In genomic region chr6:90445533-90446108, GRCh38 we compare ENCODE assay signal across 14 cellular contexts.
DNase-seq lines count a peak whose midpoint lies in the region; ATAC-seq and TF ChIP-seq lines count a peak whose summit lies in the region.
"Had no signal": no experiment of that assay in that cellular context is flagged by ENCODE, and none has a peak within 500 bp of the region (broad histone marks: within the 10 kb centered on the region; RNA-seq: fewer than 3 reads in every experiment).

No MANE protein-coding gene starts in this region.

- no peak overlapping the region for H3K4me3 ChIP-seq in MG63
- H3K4me3 ChIP-seq: GM12878 had no signal

- H3K4me3 Mint-ChIP-seq in activated CD4-positive, alpha-beta memory T cell treated with anti-CD3 and anti-CD28 coated beads for 36 hours: no peak overlapping the region
- H3K4me3 Mint-ChIP-seq in activated CD4-positive, alpha-beta memory T cell treated with anti-CD3 and anti-CD28 coated beads, Interleukin-2, amount 10 ng/mL, durations not matched to agents 7 days and 5 days: no peak overlapping the region
- H3K4me3 Mint-ChIP-seq in activated naive CD8-positive, alpha-beta T cell treated with anti-CD3 and anti-CD28 coated beads, Interleukin-2, amount 10 ng/mL, durations not matched to agents 7 days and 5 days: no peak overlapping the region
- no peak overlapping the region for H3K4me3 Mint-ChIP-seq in HFFc6
- H3K4me3 Mint-ChIP-seq: CD4-positive, CD25-positive, alpha-beta regulatory T cell had no signal

- no peaks in the 10 kb centered on the region for H3K27me3 ChIP-seq in MG63

- CTCF ChIA-PET in activated CD4-positive, alpha-beta memory T cell treated with anti-CD3 and anti-CD28 coated beads for 36 hours (lab: Charles Lee): interaction anchor here (1.0 kb wide), 1 partner anchor 21 kb away, joined by 3 read pairs; no protein-coding TSS in a partner anchor
- CTCF ChIA-PET in activated CD4-positive, alpha-beta memory T cell treated with anti-CD3 and anti-CD28 coated beads, Interleukin-2, amount 10 ng/mL, durations not matched to agents 7 days and 5 days (lab: Charles Lee): interaction anchor here (2.1 kb wide), 1 partner anchor 10 kb away, joined by 6 read pairs; no protein-coding TSS in a partner anchor

- DNase-seq in activated CD4-positive, alpha-beta memory T cell treated with anti-CD3 and anti-CD28 coated beads for 36 hours: peak; percentile 47
- DNase-seq in activated CD4-positive, alpha-beta memory T cell treated with anti-CD3 and anti-CD28 coated beads, Interleukin-2, amount 10 ng/mL, durations not matched to agents 7 days and 5 days: no peak
- peak; percentile 48 for DNase-seq in stimulated activated CD4-positive, alpha-beta T cell treated with anti-CD3 and anti-CD28 coated beads, Interleukin-1b, Interleukin-23, amount 100 ng/mL, for 48 hours
- no peak for DNase-seq in stimulated activated CD4-positive, alpha-beta T cell treated with anti-CD3 and anti-CD28 coated beads, Interleukin-4, amount 100 ng/mL, for 4 hours
- DNase-seq in activated naive CD8-positive, alpha-beta T cell treated with anti-CD3 and anti-CD28 coated beads, Interleukin-2, amount 10 ng/mL, durations not matched to agents 7 days and 5 days: no peak
- DNase-seq in MG63 (no peak), HFFc6 (no peak)
- DNase-seq: AML-193; Calu3; CD4-positive, CD25-positive, alpha-beta regulatory T cell; KG1; NCI-H345; NCI-H526 treated with DMSO at 0.1 percent for 48 hours had no signal

- no peaks in the 10 kb centered on the region for H3K36me3 ChIP-seq in MG63

- ATAC-seq in activated naive CD8-positive, alpha-beta T cell treated with anti-CD3 and anti-CD28 coated beads, Interleukin-2, amount 10 ng/mL, durations not matched to agents 7 days and 5 days (ENCODE audit: low read depth): peak; percentile 21
- ATAC-seq: GM12878 had no signal

- POLR2A ChIA-PET in activated CD4-positive, alpha-beta memory T cell treated with anti-CD3 and anti-CD28 coated beads for 36 hours (lab: Charles Lee): interaction anchor here (0.9 to 1.6 kb wide), 4 partner anchors 10 to 161 kb away, joined by 3 to 4 read pairs (median 3); no protein-coding TSS in a partner anchor
- POLR2A ChIA-PET in activated CD4-positive, alpha-beta memory T cell treated with anti-CD3 and anti-CD28 coated beads, Interleukin-2, amount 10 ng/mL, durations not matched to agents 7 days and 5 days (lab: Charles Lee): no interaction called here
- POLR2A ChIA-PET in activated naive CD8-positive, alpha-beta T cell treated with anti-CD3 and anti-CD28 coated beads, Interleukin-2, amount 10 ng/mL, durations not matched to agents 7 days and 5 days (lab: Charles Lee): no interaction called here

- intact Hi-C loops in activated CD4-positive, alpha-beta memory T cell treated with anti-CD3 and anti-CD28 coated beads for 36 hours (cut with micrococcal nuclease): loop anchor here (1.0 kb wide), 6 partner anchors 13 to 47 kb away; no protein-coding TSS in a partner anchor

- H3K9me3 ChIP-seq in MG63: no peaks in the 10 kb centered on the region

- no peaks in the 10 kb centered on the region for H3K9me3 Mint-ChIP-seq in activated CD4-positive, alpha-beta memory T cell treated with anti-CD3 and anti-CD28 coated beads for 36 hours
- peaks cover 7% of the 10 kb centered on the region for H3K9me3 Mint-ChIP-seq in activated CD4-positive, alpha-beta memory T cell treated with anti-CD3 and anti-CD28 coated beads, Interleukin-2, amount 10 ng/mL, durations not matched to agents 7 days and 5 days
- H3K9me3 Mint-ChIP-seq in activated naive CD8-positive, alpha-beta T cell treated with anti-CD3 and anti-CD28 coated beads, Interleukin-2, amount 10 ng/mL, durations not matched to agents 7 days and 5 days: peaks cover 4% of the 10 kb centered on the region
- no peaks in the 10 kb centered on the region for H3K9me3 Mint-ChIP-seq in HFFc6

- H3K27ac Mint-ChIP-seq in activated CD4-positive, alpha-beta memory T cell treated with anti-CD3 and anti-CD28 coated beads for 36 hours: peak overlapping the region; percentile 92
- no peak overlapping the region for H3K27ac Mint-ChIP-seq in activated CD4-positive, alpha-beta memory T cell treated with anti-CD3 and anti-CD28 coated beads, Interleukin-2, amount 10 ng/mL, durations not matched to agents 7 days and 5 days
- H3K27ac Mint-ChIP-seq in activated naive CD8-positive, alpha-beta T cell treated with anti-CD3 and anti-CD28 coated beads, Interleukin-2, amount 10 ng/mL, durations not matched to agents 7 days and 5 days: no peak overlapping the region
- H3K27ac Mint-ChIP-seq in HFFc6: no peak overlapping the region

- no peaks in the 10 kb centered on the region for H3K36me3 Mint-ChIP-seq in activated CD4-positive, alpha-beta memory T cell treated with anti-CD3 and anti-CD28 coated beads for 36 hours
- peaks cover 17% of the 10 kb centered on the region for H3K36me3 Mint-ChIP-seq in activated CD4-positive, alpha-beta memory T cell treated with anti-CD3 and anti-CD28 coated beads, Interleukin-2, amount 10 ng/mL, durations not matched to agents 7 days and 5 days (ENCODE audit: low read depth)
- H3K36me3 Mint-ChIP-seq in activated naive CD8-positive, alpha-beta T cell treated with anti-CD3 and anti-CD28 coated beads, Interleukin-2, amount 10 ng/mL, durations not matched to agents 7 days and 5 days: peaks cover 13% of the 10 kb centered on the region
- H3K36me3 Mint-ChIP-seq in HFFc6 (ENCODE audit: low read depth): no peaks in the 10 kb centered on the region
- H3K36me3 Mint-ChIP-seq: CD4-positive, CD25-positive, alpha-beta regulatory T cell had no signal

- no peak for TF ChIP-seq CTCF in HFFc6 (IDR thresholded peaks at IDR 0.05)

- peaks cover 42% of the 10 kb centered on the region for H3K4me1 Mint-ChIP-seq in activated CD4-positive, alpha-beta memory T cell treated with anti-CD3 and anti-CD28 coated beads for 36 hours (ENCODE audit: low read depth)
- peaks cover 26% of the 10 kb centered on the region for H3K4me1 Mint-ChIP-seq in activated CD4-positive, alpha-beta memory T cell treated with anti-CD3 and anti-CD28 coated beads, Interleukin-2, amount 10 ng/mL, durations not matched to agents 7 days and 5 days
- H3K4me1 Mint-ChIP-seq in activated naive CD8-positive, alpha-beta T cell treated with anti-CD3 and anti-CD28 coated beads, Interleukin-2, amount 10 ng/mL, durations not matched to agents 7 days and 5 days: peaks cover 18% of the 10 kb centered on the region
- H3K4me1 Mint-ChIP-seq in HFFc6 (ENCODE audit: low read depth): no peaks in the 10 kb centered on the region

- no peaks in the 10 kb centered on the region for H3K27me3 Mint-ChIP-seq in activated CD4-positive, alpha-beta memory T cell treated with anti-CD3 and anti-CD28 coated beads for 36 hours
- H3K27me3 Mint-ChIP-seq in activated CD4-positive, alpha-beta memory T cell treated with anti-CD3 and anti-CD28 coated beads, Interleukin-2, amount 10 ng/mL, durations not matched to agents 7 days and 5 days: no peaks in the 10 kb centered on the region
- H3K27me3 Mint-ChIP-seq in activated naive CD8-positive, alpha-beta T cell treated with anti-CD3 and anti-CD28 coated beads, Interleukin-2, amount 10 ng/mL, durations not matched to agents 7 days and 5 days: no peaks in the 10 kb centered on the region
- peaks cover 4% of the 10 kb centered on the region for H3K27me3 Mint-ChIP-seq in HFFc6 (ENCODE audit: insufficient read depth)

Comparison
In these comparisons a context has a peak if more than half of its experiments do, and no peak if none do; other contexts are left out.
1. DNase-seq: peak in activated CD4-positive, alpha-beta memory T cell treated with anti-CD3 and anti-CD28 coated beads for 36 hours (single experiment) and stimulated activated CD4-positive, alpha-beta T cell treated with anti-CD3 and anti-CD28 coated beads, Interleukin-1b, Interleukin-23, amount 100 ng/mL, for 48 hours (single experiment); none in activated CD4-positive, alpha-beta memory T cell treated with anti-CD3 and anti-CD28 coated beads, Interleukin-2, amount 10 ng/mL, durations not matched to agents 7 days and 5 days (single experiment), stimulated activated CD4-positive, alpha-beta T cell treated with anti-CD3 and anti-CD28 coated beads, Interleukin-4, amount 100 ng/mL, for 4 hours (0 of 2), activated naive CD8-positive, alpha-beta T cell treated with anti-CD3 and anti-CD28 coated beads, Interleukin-2, amount 10 ng/mL, durations not matched to agents 7 days and 5 days (single experiment), MG63 (single experiment) and HFFc6 (single experiment).